ENCODE assay signal across 21 cellular contexts in genomic region chr10:75565286-75566251, GRCh38.
DNase-seq lines count a peak whose midpoint lies in the region; ATAC-seq and TF ChIP-seq lines count a peak whose summit lies in the region.
"Had no signal": no experiment of that assay in that cellular context is flagged by ENCODE, and none has a peak within 500 bp of the region (broad histone marks: within the 10 kb centered on the region; RNA-seq: fewer than 3 reads in every experiment).

No MANE protein-coding gene starts in this region.

- no peaks in the 10 kb centered on the region for H4K20me1 ChIP-seq in OCI-LY3 (ENCODE audit: insufficient read depth, low read length)

- H3K9ac ChIP-seq in OCI-LY3 (ENCODE audit: low read length): no peak overlapping the region

- H3K27me3 ChIP-seq in OCI-LY3 (ENCODE audit: low read depth, low read length) (no peaks in the 10 kb centered on the region), stomach (no peaks in the 10 kb centered on the region)
- H3K27me3 ChIP-seq: brain microvascular endothelial cell had no signal

- peak; percentile 63 for ATAC-seq in GM18861 (IDR thresholded peaks at IDR 0.05; ENCODE audit: unreplicated experiment)
- peak; percentile 64 for ATAC-seq in HG02588 (IDR thresholded peaks at IDR 0.05; ENCODE audit: unreplicated experiment)
- ATAC-seq in HG03342 (IDR thresholded peaks at IDR 0.05; ENCODE audit: unreplicated experiment): no peak
- ATAC-seq: activated naive CD8-positive, alpha-beta T cell treated with anti-CD3 and anti-CD28 coated beads, Interleukin-2, amount 50 U/mL, for 24 hours; stimulated activated effector memory CD8-positive, alpha-beta T cell treated with anti-CD3 and anti-CD28 coated beads, Interleukin-12 subunit alpha, Interleukin-12 subunit beta, amount 100 ng/mL, for 72 hours had no signal

- DNase-seq in stomach: peak; percentile 67
- no peak for DNase-seq in NCI-H1694 (lab: John Stamatoyannopoulos, UW)
- DNase-seq in posterior vena cava (ENCODE audit: low spot score): no peak
- DNase-seq: activated CD4-positive, alpha-beta T cell treated with anti-CD3 and anti-CD28 coated beads, Interleukin-2, amount 50 U/mL, for 4 hours; activated CD8-positive, alpha-beta memory T cell treated with anti-CD3 and anti-CD28 coated beads, Interleukin-2, amount 50 U/mL, for 48 hours; activated naive CD8-positive, alpha-beta T cell treated with anti-CD3 and anti-CD28 coated beads, Interleukin-2, amount 50 U/mL, for 24 hours; brain microvascular endothelial cell; CD4-positive, alpha-beta T cell; cortex of kidney; H9; head of caudate nucleus; NCI-H1092 treated with DMSO at 0.1 percent for 48 hours; NCI-H2107; NCI-H524 treated with DMSO at 0.1 percent for 48 hours; posterior cingulate gyrus had no signal

- H3K27ac ChIP-seq in OCI-LY3 (ENCODE audit: low read length) (no peak overlapping the region), stomach (peak overlapping the region in 1 of 5 donors; percentile 7)
- H3K27ac ChIP-seq: brain microvascular endothelial cell, SK-N-MC had no signal

- intact Hi-C loops in stomach (cut with DNase I; ENCODE audit: low total_unique reads) (no loop called here), posterior vena cava (cut with DNase I) (loop anchor here in 1 of 2 donors (10.0 kb wide), 1 partner anchor 481 kb away; no protein-coding TSS in a partner anchor)

- H3K9me3 ChIP-seq in OCI-LY3 (ENCODE audit: insufficient read depth, low read length) (no peaks in the 10 kb centered on the region), stomach (peaks cover 0 to 9% (median 3%) of the 10 kb centered on the region in 4 donors)

- H3K36me3 ChIP-seq in OCI-LY3 (replicated peaks; ENCODE audit: low read depth, low read length) (no peaks in the 10 kb centered on the region), stomach (no peaks in the 10 kb centered on the region)
- H3K36me3 ChIP-seq: brain microvascular endothelial cell had no signal

- H3K4me2 ChIP-seq in OCI-LY3 (ENCODE audit: low read length): peak overlapping the region; percentile 9; the same call in 1 of the 2 replicates

- WGBS in stomach, 5 donors: 65 to 78% (median 68%) methylated on average over 5 of the region's 5 CpGs

- no peak overlapping the region for H2AFZ ChIP-seq in OCI-LY3 (ENCODE audit: low read depth, low read length)

- TF ChIP-seq CTCF in OCI-LY3 (IDR thresholded peaks at IDR 0.05; ENCODE audit: low read depth, low read length) (no peak), stomach (IDR thresholded peaks at IDR 0.05) (no peak)

- TF ChIP-seq POLR2A in stomach (IDR thresholded peaks at IDR 0.05): no peak

- H3K4me3 ChIP-seq in OCI-LY3 (ENCODE audit: low read length) (no peak overlapping the region), stomach (no peak overlapping the region)
- H3K4me3 ChIP-seq: SK-N-MC had no signal

- H3K4me1 ChIP-seq in OCI-LY3 (ENCODE audit: low read length): peaks cover 9% of the 10 kb centered on the region
- H3K4me1 ChIP-seq in stomach: peaks cover 0 to 19% (median 7%) of the 10 kb centered on the region in 4 donors

- no peak for TF ChIP-seq EP300 in stomach (IDR thresholded peaks at IDR 0.05)

- H3K79me2 ChIP-seq in OCI-LY3 (ENCODE audit: low read length): no peaks in the 10 kb centered on the region
